In the genomic region with DNA sequence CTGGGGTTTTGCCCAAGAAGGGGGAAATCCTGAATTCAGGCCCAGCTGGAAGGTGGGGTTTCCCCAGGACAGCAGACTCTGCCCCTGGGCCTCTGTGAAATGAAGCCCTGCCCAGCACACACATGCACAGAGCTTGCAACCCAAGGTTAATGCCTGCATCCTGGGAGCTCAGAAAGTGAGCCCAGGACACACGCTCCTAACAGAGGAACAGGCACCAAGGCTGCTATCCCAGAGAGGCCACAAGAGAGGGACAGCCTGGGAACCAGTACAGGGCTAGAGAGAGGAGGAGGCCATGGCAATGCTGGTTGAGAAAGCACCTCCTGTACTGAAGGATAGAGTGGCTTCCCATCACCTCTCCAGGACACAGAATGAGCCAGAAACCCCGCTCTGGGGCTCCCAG, we compare ENCODE assay signal across 25 cellular contexts. TPM values are rescaled to one million over a fixed set of nuclear protein-coding genes. Genes with fewer than 3 reads are reported as not detected.
DNase-seq lines count a peak whose midpoint lies in the region; ATAC-seq, FAIRE-seq and TF ChIP-seq lines count a peak whose summit lies in the region.
"Had no signal": no experiment of that assay in that cellular context is flagged by ENCODE, and none has a peak within 500 bp of the region (broad histone marks: within the 10 kb centered on the region; RNA-seq: fewer than 3 reads in every experiment).

No MANE protein-coding gene starts in this region.

- H3K4me2 ChIP-seq in HepG2 (ENCODE audit: low read depth, low read length) (no peak overlapping the region), GM12878 (ENCODE audit: control insufficient read depth, insufficient read depth) (no peak overlapping the region), neuronal stem cell (ENCODE audit: insufficient read depth, low read length, poor library complexity, severe bottlenecking) (no peak overlapping the region)
- H3K4me2 ChIP-seq: A549; BLaER1 treated with 17β-estradiol and CSF1 and Interleukin-3, amounts not matched to agents 10 nM and 100 nM had no signal

- H4K20me1 ChIP-seq in HepG2 (ENCODE audit: insufficient read depth, low read length), result no peaks in the 10 kb centered on the region
- H4K20me1 ChIP-seq in GM12878 (ENCODE audit: control insufficient read depth, insufficient read depth), result no peaks in the 10 kb centered on the region

- H3K9ac ChIP-seq in HepG2 (ENCODE audit: insufficient read depth, low read depth, low read length), result no peak overlapping the region
- H3K9ac ChIP-seq in GM12878 (ENCODE audit: control insufficient read depth, insufficient read depth, low read length), result no peak overlapping the region
- no peak overlapping the region for H3K9ac ChIP-seq in neuronal stem cell (ENCODE audit: low read depth, low read length, poor library complexity)
- H3K9ac ChIP-seq: BLaER1 treated with 17β-estradiol and CSF1 and Interleukin-3, amounts not matched to agents 10 nM and 100 nM had no signal

- TF ChIP-seq CTCF in HepG2 (CRISPR knock-in tag; IDR thresholded peaks at IDR 0.05) (no peak), right lobe of liver (IDR thresholded peaks at IDR 0.05) (no peak), GM12878 (IDR thresholded peaks at IDR 0.05 in 2 of 3, conservative IDR thresholded peaks at IDR 0.05 in 1 of 3; ENCODE audit: control insufficient read depth in 2 of 3, extremely low read depth in 1 of 3, insufficient read depth in 1 of 3, low read depth in 3 of 3, low read length in 3 of 3) (no peak)

- no peak overlapping the region for H3K18ac ChIP-seq in neuronal stem cell (ENCODE audit: low read length)

- POLR2A ChIA-PET in HepG2 (lab: Yijun Ruan, JAX) (no interaction called here), GM12878 (lab: Charles Lee) (no interaction called here)

- CTCF ChIA-PET in HepG2 (lab: Yijun Ruan, JAX; ENCODE audit: low intra/inter-chr PET ratio, low total read pairs) (no interaction called here), GM12878 (lab: Yijun Ruan, JAX) (no interaction called here)

- no peak overlapping the region for H4K8ac ChIP-seq in neuronal stem cell (ENCODE audit: low read depth, low read length)

- H3K36me3 ChIP-seq in HepG2 (replicated peaks in 1 of 2; ENCODE audit: control insufficient read depth in 1 of 2, insufficient read depth in 2 of 2, low read length in 2 of 2) (no peaks in the 10 kb centered on the region), right lobe of liver (no peaks in the 10 kb centered on the region), GM12878 (ENCODE audit: control insufficient read depth in 2 of 2, insufficient read depth in 2 of 2, low read length in 1 of 2) (no peaks in the 10 kb centered on the region), neuronal stem cell (replicated peaks in 1 of 2; ENCODE audit: control insufficient read depth in 2 of 2, insufficient read depth in 2 of 2, low read length in 2 of 2) (peaks cover 2 to 98% of the 10 kb centered on the region in 2 donors)
- H3K36me3 ChIP-seq: BE2C; BLaER1 treated with 17β-estradiol and CSF1 and Interleukin-3, amounts not matched to agents 10 nM and 100 nM had no signal

- H3K14ac ChIP-seq in neuronal stem cell (ENCODE audit: low read length), result no peak overlapping the region

- H3K27ac ChIP-seq in HepG2 (ENCODE audit: extremely low read length, insufficient read depth, low read length) (no peak overlapping the region), right lobe of liver (no peak overlapping the region), GM12878 (ENCODE audit: control insufficient read depth, insufficient read depth) (no peak overlapping the region), neuronal stem cell (replicated peaks; ENCODE audit: low read length) (no peak overlapping the region)
- H3K27ac ChIP-seq: A549; BLaER1 treated with 17β-estradiol and CSF1 and Interleukin-3, amounts not matched to agents 10 nM and 100 nM had no signal

- DNase-seq in HepG2 (ENCODE audit: low spot score), result no peak
- DNase-seq in right lobe of liver, result no peak
- no peak for DNase-seq in GM12878 (ENCODE audit: low read depth, low spot score)
- DNase-seq in neuronal stem cell (ENCODE audit: low spot score), result no peak
- DNase-seq in activated CD4-positive, alpha-beta T cell treated with anti-CD3 and anti-CD28 coated beads, Interleukin-2, amount 50 U/mL, for 4 hours, result no peak
- DNase-seq: 8988T; ACHN; AML-193; BE2C; CD4-positive, alpha-beta T cell; CD8-positive, alpha-beta memory T cell; DMS 273 treated with DMSO at 0.1 percent for 48 hours; DMS79; EL; GDM1; GOT3 had no signal

- H3K27me3 ChIP-seq in HepG2 (ENCODE audit: control insufficient read depth in 1 of 2, insufficient read depth in 2 of 2, low read length in 2 of 2) (peaks cover 10 to 46% of the 10 kb centered on the region in 2 experiments; a peak in 4 of 5 replicates), right lobe of liver (no peaks in the 10 kb centered on the region), GM12878 (replicated peaks in 1 of 2; ENCODE audit: control insufficient read depth in 2 of 2, insufficient read depth in 2 of 2, low read length in 1 of 2) (peaks cover 0 to 6% of the 10 kb centered on the region in 2 experiments; a peak in 2 of 4 replicates), neuronal stem cell (ENCODE audit: control insufficient read depth in 3 of 3, insufficient read depth in 3 of 3, low read depth in 1 of 3, low read length in 3 of 3) (no peaks in the 10 kb centered on the region)
- H3K27me3 ChIP-seq: BE2C; BLaER1 treated with 17β-estradiol and CSF1 and Interleukin-3, amounts not matched to agents 10 nM and 100 nM had no signal

- FAIRE-seq in HepG2 (lab: Jason Lieb, UNC) (no peak), GM12878 (lab: Jason Lieb, UNC) (no peak)
- FAIRE-seq: A549, D721Med, GM12891, GM18507, H54 had no signal

- TF ChIP-seq POLR2A in HepG2 (IDR thresholded peaks at IDR 0.05; ENCODE audit: insufficient read depth in 1 of 2, low read depth in 2 of 2, low read length in 2 of 2) (no peak), right lobe of liver (IDR thresholded peaks at IDR 0.05) (no peak), GM12878 (IDR thresholded peaks at IDR 0.05; ENCODE audit: low read depth, low read length) (no peak)

- H3K9me3 ChIP-seq in HepG2 (ENCODE audit: low read length), result no peaks in the 10 kb centered on the region
- H3K9me3 ChIP-seq in right lobe of liver, result no peaks in the 10 kb centered on the region
- no peaks in the 10 kb centered on the region for H3K9me3 ChIP-seq in GM12878 (replicated peaks; ENCODE audit: control insufficient read depth, insufficient read depth, low read length)
- peaks cover 0 to 2% of the 10 kb centered on the region in 2 donors for H3K9me3 ChIP-seq in neuronal stem cell (replicated peaks in 1 of 2; ENCODE audit: control insufficient read depth in 2 of 2, insufficient read depth in 1 of 2, low read depth in 1 of 2, low read length in 2 of 2)
- H3K9me3 ChIP-seq: A549; BE2C; BLaER1 treated with 17β-estradiol and CSF1 and Interleukin-3, amounts not matched to agents 10 nM and 100 nM had no signal

- H2BK120ac ChIP-seq in neuronal stem cell (ENCODE audit: low read depth, low read length), result peak overlapping the region; percentile 7

- H2AFZ ChIP-seq in HepG2 (ENCODE audit: low read length) (no peak overlapping the region), GM12878 (ENCODE audit: control insufficient read depth, low read depth, low read length) (no peak overlapping the region), neuronal stem cell (ENCODE audit: low read length) (no peak overlapping the region)

- RAD21 ChIA-PET in GM12878 (lab: Charles Lee; ENCODE audit: unreplicated experiment), result no interaction called here

- intact Hi-C loops in HepG2 (cut with micrococcal nuclease; ENCODE audit: unreplicated experiment), result no loop called here
- intact Hi-C loops in right lobe of liver (cut with DNase I), result loop anchor here in 1 of 2 donors (10.0 kb wide), 1 partner anchor 67 kb away; no protein-coding TSS in a partner anchor
- intact Hi-C loops in GM12878 (cut with micrococcal nuclease; ENCODE audit: unreplicated experiment), result no loop called here

- H2BK12ac ChIP-seq in neuronal stem cell (ENCODE audit: low read length), result no peak overlapping the region

- H2BK15ac ChIP-seq in neuronal stem cell (ENCODE audit: low read length), result no peak overlapping the region

- WGBS in HepG2 (ENCODE audit: low lambda C conversion rate), result 30% methylated on average over 2 of the region's 2 CpGs
- WGBS in right lobe of liver (ENCODE audit: insufficient coverage, low coverage, low lambda C conversion rate, missing lambda C conversion rate), result 83% methylated on average over 1 of the region's 2 CpGs
- 39% methylated on average over 2 of the region's 2 CpGs for WGBS in GM12878 (ENCODE audit: insufficient coverage, insufficient replicate concordance, low lambda C conversion rate, missing lambda C conversion rate)
- no CpG with 5 or more reads among the region's 2 CpGs for WGBS in neuronal stem cell (ENCODE audit: extremely low coverage in 2 of 2, insufficient read length in 2 of 2, insufficient replicate concordance in 1 of 2), 2 donors

- no peak overlapping the region for H3K23ac ChIP-seq in neuronal stem cell (ENCODE audit: low read depth, low read length, poor library complexity)

- no peak for TF ChIP-seq RAD21 in HepG2 (CRISPR knock-in tag; IDR thresholded peaks at IDR 0.05)
- no peak for TF ChIP-seq RAD21 in GM12878 (IDR thresholded peaks at IDR 0.05; ENCODE audit: insufficient read depth, low read depth, low read length)

- no peaks in the 10 kb centered on the region for H3K79me2 ChIP-seq in HepG2 (ENCODE audit: insufficient read depth, low read length)
- H3K79me2 ChIP-seq in GM12878 (ENCODE audit: control insufficient read depth, insufficient read depth, low read length), result no peaks in the 10 kb centered on the region

- no peak overlapping the region for H3K4ac ChIP-seq in neuronal stem cell (ENCODE audit: low read length)

- no peak overlapping the region for H4K91ac ChIP-seq in neuronal stem cell (ENCODE audit: low read depth, low read length, poor library complexity)

- H3K4me3 ChIP-seq in HepG2 (replicated peaks in 1 of 3; ENCODE audit: insufficient read depth in 1 of 3, low read depth in 2 of 3, low read length in 3 of 3) (no peak overlapping the region), right lobe of liver (no peak overlapping the region), GM12878 (no peak overlapping the region), neuronal stem cell (ENCODE audit: low read length in 2 of 2) (no peak overlapping the region)
- H3K4me3 ChIP-seq: A549; BLaER1 treated with 17β-estradiol and CSF1 and Interleukin-3, amounts not matched to agents 10 nM and 100 nM had no signal

- ATAC-seq in HepG2, result peak; percentile 55
- no peak for ATAC-seq in right lobe of liver
- ATAC-seq in GM12878, result peak; percentile 23; the same call in 1 of the 3 replicates
- no peak for ATAC-seq in HG03135 (IDR thresholded peaks at IDR 0.05; ENCODE audit: unreplicated experiment)
- ATAC-seq: HCT116 had no signal

- no peak for TF ChIP-seq EP300 in HepG2 (IDR thresholded peaks at IDR 0.05; ENCODE audit: low read depth in 2 of 2, low read length in 2 of 2)
- no peak for TF ChIP-seq EP300 in HepG2 (CRISPR knock-in tag; IDR thresholded peaks at IDR 0.05; ENCODE audit: borderline replicate concordance)
- no peak for TF ChIP-seq EP300 in GM12878 (IDR thresholded peaks at IDR 0.05; ENCODE audit: borderline replicate concordance in 1 of 2, control insufficient read depth in 1 of 2, low read depth in 2 of 2, low read length in 2 of 2)

- H2BK5ac ChIP-seq in neuronal stem cell (ENCODE audit: low read length), result no peak overlapping the region

- BruUV-seq in HepG2 (replicated peaks; lab: Mats Ljungman, UMichigan) (no TSS peak), GM12878 (replicated peaks; lab: Mats Ljungman, UMichigan) (no TSS peak)

- H3K4me1 ChIP-seq in HepG2 (ENCODE audit: insufficient read depth, low read length) (no peaks in the 10 kb centered on the region), right lobe of liver (no peaks in the 10 kb centered on the region), GM12878 (ENCODE audit: control insufficient read depth, insufficient read depth, low read length) (no peaks in the 10 kb centered on the region), neuronal stem cell (ENCODE audit: control insufficient read depth in 2 of 2, insufficient read depth in 1 of 2, low read depth in 1 of 2, low read length in 2 of 2) (peaks cover 6 to 7% of the 10 kb centered on the region in 2 donors)
- H3K4me1 ChIP-seq: A549, BE2C had no signal

- H3K79me1 ChIP-seq in neuronal stem cell (ENCODE audit: low read depth, low read length), result peaks cover 1% of the 10 kb centered on the region

- SMC1A ChIA-PET in GM12878 (lab: Charles Lee; ENCODE audit: uncharacterized antibody, unreplicated experiment), result no interaction called here

- H2AK5ac ChIP-seq in neuronal stem cell (ENCODE audit: low read depth, low read length), result no peak overlapping the region

- in situ Hi-C loops in HepG2 (cut with HindIII; ENCODE audit: extremely low pct_ligation_motif_present, low pct_unique_long_range_greater_than_20kb), result no loop called here
- in situ Hi-C loops in GM12878 (cut with MboI), result no loop called here

RNA-seq across cellular contexts. Expression of a gene that starts 16.1 kb away (rescaled TPM):
- total RNA-seq in HepG2 (2016; rRNA removed; fragmentation: Illumina TruSeq; extraction: Trizol) (not detected in 2 replicates), right lobe of liver (under 1 TPM; 0.12 to 0.65 (median 0.25) TPM), GM12878 (2014; rRNA removed) (not detected in 2 replicates), GM12878 (2014; rRNA removed; fragmentation: Illumina TruSeq; extraction: Trizol) (not detected in 2 replicates), GM12878 (2021) (not detected in 2 replicates)
- not detected in 2 replicates for total RNA-seq in HepG2 (2016; cell fraction: cytosol; rRNA removed; fragmentation: Illumina TruSeq; extraction: Trizol; ENCODE audit: low read depth)
- total RNA-seq in HepG2 (2016; cell fraction: insoluble cytoplasmic fraction; rRNA removed; fragmentation: Illumina TruSeq; extraction: Trizol), result not detected in 2 replicates
- not detected in 2 replicates for total RNA-seq in HepG2 (2016; cell fraction: membrane; rRNA removed; fragmentation: Illumina TruSeq; extraction: Trizol)
- not detected in 2 replicates for total RNA-seq in HepG2 (2016; cell fraction: nucleus; rRNA removed; fragmentation: Illumina TruSeq; extraction: Trizol)
- polyA plus RNA-seq in HepG2 (2011; rRNA removed) (0.04 TPM in 1 of 2 replicates, not detected in the other), GM12878 (2011; rRNA removed) (0.05 TPM in 1 of 2 replicates, not detected in the other), GM12878 (2014; fragmentation: Illumina TruSeq; extraction: Trizol) (not detected in 2 replicates), GM12878 (2014; fragmentation: Nextera tagmentation; extraction: Ambion mirVana) (not detected), GM12878 (2014; rRNA removed) (not detected in 2 replicates), GM12878 (2016; fragmentation: Nextera tagmentation; extraction: Ambion mirVana) (not detected)
- not detected in 2 replicates for polyA plus RNA-seq in HepG2 (2011; cell fraction: cytosol; rRNA removed)
- 0.03 TPM in 2 replicates for polyA plus RNA-seq in HepG2 (2011; cell fraction: nucleus; rRNA removed)
- polyA plus RNA-seq in HepG2 (2012), result not detected in 2 replicates
- polyA plus RNA-seq in HepG2 (2016; cell fraction: cytosol; fragmentation: Illumina TruSeq; extraction: Trizol; ENCODE audit: low read depth), result not detected in 2 replicates
- not detected in 2 replicates for polyA plus RNA-seq in HepG2 (2016; cell fraction: insoluble cytoplasmic fraction; fragmentation: Illumina TruSeq; extraction: Trizol; ENCODE audit: low read depth)
- polyA plus RNA-seq in HepG2 (2016; cell fraction: membrane; fragmentation: Illumina TruSeq; extraction: Trizol; ENCODE audit: low read depth), result not detected in 2 replicates
- polyA plus RNA-seq in HepG2 (2016; cell fraction: nucleus; fragmentation: Illumina TruSeq; extraction: Trizol; ENCODE audit: insufficient read depth, low read depth), result not detected in 2 replicates
- not detected in 2 replicates for polyA minus RNA-seq in HepG2 (2011; rRNA and poly(A)+ RNA removed; ENCODE audit: low replicate concordance)
- polyA minus RNA-seq in HepG2 (2011; cell fraction: cytosol; rRNA and poly(A)+ RNA removed), result not detected in 2 replicates
- not detected in 2 replicates for polyA minus RNA-seq in HepG2 (2011; cell fraction: nucleus; rRNA and poly(A)+ RNA removed)
- not detected in 2 replicates for total RNA-seq in GM12878 (2013; cell fraction: nucleolus; rRNA removed)
- 0.13 TPM for polyA plus RNA-seq in GM12878 (2011; ENCODE audit: low read depth)
- polyA plus RNA-seq in GM12878 (2011; cell fraction: cytosol; rRNA removed), result 0.03 TPM in 2 replicates
- polyA plus RNA-seq in GM12878 (2011; cell fraction: nucleus; rRNA removed), result 0.04 TPM in 1 of 2 replicates, not detected in the other
- 0.06 TPM in 1 of 2 replicates, not detected in the other for polyA plus RNA-seq in GM12878 (2012)
- polyA minus RNA-seq in GM12878 (2011; rRNA and poly(A)+ RNA removed), result not detected in 2 replicates
- not detected in 2 replicates for polyA minus RNA-seq in GM12878 (2011; cell fraction: cytosol; rRNA and poly(A)+ RNA removed)
- polyA minus RNA-seq in GM12878 (2011; cell fraction: nucleus; rRNA and poly(A)+ RNA removed), result not detected in 2 replicates
- polyA plus RNA-seq in neuronal stem cell (2013, experiment 1 of 2), result 19.4 TPM
- polyA plus RNA-seq in neuronal stem cell (2013, experiment 2 of 2), result 18.9 TPM
- total RNA-seq: CD8-positive, alpha-beta memory T cell had no signal
- polyA plus RNA-seq: CD14-positive monocyte; CD8-positive, alpha-beta memory T cell had no signal

RNA-seq across cellular contexts. Expression of a gene that starts 55.3 kb away (rescaled TPM):
- 19.5 and 51.3 TPM in 2 replicates for total RNA-seq in HepG2 (2016; rRNA removed; fragmentation: Illumina TruSeq; extraction: Trizol)
- 13.0 and 13.1 TPM in 2 replicates for total RNA-seq in HepG2 (2016; cell fraction: cytosol; rRNA removed; fragmentation: Illumina TruSeq; extraction: Trizol; ENCODE audit: low read depth)
- 19.8 and 48.1 TPM in 2 replicates for total RNA-seq in HepG2 (2016; cell fraction: insoluble cytoplasmic fraction; rRNA removed; fragmentation: Illumina TruSeq; extraction: Trizol)
- 12.9 and 15.5 TPM in 2 replicates for total RNA-seq in HepG2 (2016; cell fraction: membrane; rRNA removed; fragmentation: Illumina TruSeq; extraction: Trizol)
- 46.1 and 55.1 TPM in 2 replicates for total RNA-seq in HepG2 (2016; cell fraction: nucleus; rRNA removed; fragmentation: Illumina TruSeq; extraction: Trizol)
- polyA plus RNA-seq in HepG2 (2011; rRNA removed), result 65.3 and 74.3 TPM in 2 replicates
- polyA plus RNA-seq in HepG2 (2011; cell fraction: cytosol; rRNA removed), result 68.0 and 77.8 TPM in 2 replicates
- polyA plus RNA-seq in HepG2 (2011; cell fraction: nucleus; rRNA removed), result 56.4 and 59.5 TPM in 2 replicates
- 60.1 and 65.8 TPM in 2 replicates for polyA plus RNA-seq in HepG2 (2012)
- polyA plus RNA-seq in HepG2 (2016; cell fraction: cytosol; fragmentation: Illumina TruSeq; extraction: Trizol; ENCODE audit: low read depth), result 9.4 and 9.5 TPM in 2 replicates
- 26.4 and 30.6 TPM in 2 replicates for polyA plus RNA-seq in HepG2 (2016; cell fraction: insoluble cytoplasmic fraction; fragmentation: Illumina TruSeq; extraction: Trizol; ENCODE audit: low read depth)
- 13.4 and 13.9 TPM in 2 replicates for polyA plus RNA-seq in HepG2 (2016; cell fraction: membrane; fragmentation: Illumina TruSeq; extraction: Trizol; ENCODE audit: low read depth)
- polyA plus RNA-seq in HepG2 (2016; cell fraction: nucleus; fragmentation: Illumina TruSeq; extraction: Trizol; ENCODE audit: insufficient read depth, low read depth), result 125 and 129 TPM in 2 replicates
- polyA minus RNA-seq in HepG2 (2011; rRNA and poly(A)+ RNA removed; ENCODE audit: low replicate concordance), result 15.2 and 37.2 TPM in 2 replicates
- 23.6 and 33.0 TPM in 2 replicates for polyA minus RNA-seq in HepG2 (2011; cell fraction: cytosol; rRNA and poly(A)+ RNA removed)
- polyA minus RNA-seq in HepG2 (2011; cell fraction: nucleus; rRNA and poly(A)+ RNA removed), result 37.1 and 44.5 TPM in 2 replicates
- total RNA-seq in right lobe of liver, result 100 to 1,000 TPM in 1 of 6 experiments, 10 to 100 TPM in 5; 26.2 to 109 (median 51.9) TPM
- total RNA-seq in GM12878 (2013; cell fraction: nucleolus; rRNA removed), result 20.9 and 29.7 TPM in 2 replicates
- 15.2 and 16.4 TPM in 2 replicates for total RNA-seq in GM12878 (2014; rRNA removed)
- 15.8 and 18.1 TPM in 2 replicates for total RNA-seq in GM12878 (2014; rRNA removed; fragmentation: Illumina TruSeq; extraction: Trizol)
- total RNA-seq in GM12878 (2021), result 24.2 and 24.5 TPM in 2 replicates
- polyA plus RNA-seq in GM12878 (2011; ENCODE audit: low read depth), result 14.1 TPM
- 13.0 and 20.2 TPM in 2 replicates for polyA plus RNA-seq in GM12878 (2011; rRNA removed)
- polyA plus RNA-seq in GM12878 (2011; cell fraction: cytosol; rRNA removed), result 15.8 and 16.3 TPM in 2 replicates
- polyA plus RNA-seq in GM12878 (2011; cell fraction: nucleus; rRNA removed), result 15.6 and 15.8 TPM in 2 replicates
- polyA plus RNA-seq in GM12878 (2012), result 19.9 and 21.6 TPM in 2 replicates
- polyA plus RNA-seq in GM12878 (2014; fragmentation: Illumina TruSeq; extraction: Trizol), result 20.2 and 34.7 TPM in 2 replicates
- polyA plus RNA-seq in GM12878 (2014; fragmentation: Nextera tagmentation; extraction: Ambion mirVana), result 1 to 10 TPM; 4.1 to 5.2 TPM
- polyA plus RNA-seq in GM12878 (2014; rRNA removed), result 20.4 and 24.8 TPM in 2 replicates
- 10 to 100 TPM; 22.9 to 23.5 TPM for polyA plus RNA-seq in GM12878 (2016; fragmentation: Nextera tagmentation; extraction: Ambion mirVana)
- 8.9 and 15.1 TPM in 2 replicates for polyA minus RNA-seq in GM12878 (2011; rRNA and poly(A)+ RNA removed)
- 5.6 and 8.0 TPM in 2 replicates for polyA minus RNA-seq in GM12878 (2011; cell fraction: cytosol; rRNA and poly(A)+ RNA removed)
- 4.5 and 9.1 TPM in 2 replicates for polyA minus RNA-seq in GM12878 (2011; cell fraction: nucleus; rRNA and poly(A)+ RNA removed)
- 5.9 TPM for polyA plus RNA-seq in neuronal stem cell (2013, experiment 1 of 2)
- polyA plus RNA-seq in neuronal stem cell (2013, experiment 2 of 2), result 6.0 TPM

Comparison
In these comparisons a context has a peak if more than half of its experiments do, and no peak if none do; other contexts are left out.
1. ATAC-seq: peak in HepG2 (single experiment) and GM12878 (single experiment); none in right lobe of liver (0 of 4) and HG03135 (single experiment).